12 cellular contexts compared by ENCODE assay signal in the genomic region with DNA sequence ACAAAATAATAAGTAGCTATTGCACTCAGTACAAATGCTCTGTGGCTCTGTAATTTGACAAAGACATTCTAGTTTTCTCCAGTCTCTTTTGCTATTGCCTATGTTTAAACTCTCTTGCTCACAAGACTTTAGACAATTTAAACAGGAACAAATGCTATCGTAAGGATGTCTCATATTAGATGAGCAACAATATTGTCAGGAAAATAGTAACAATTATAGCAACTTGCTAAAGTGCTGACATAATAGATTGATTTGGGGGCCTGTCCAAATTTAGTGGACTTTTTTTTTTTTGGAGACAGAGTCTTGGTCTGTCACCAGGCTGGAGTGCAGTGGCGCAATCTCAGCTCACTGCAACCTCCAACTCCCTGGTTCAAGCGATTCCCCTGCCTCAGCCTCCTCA.
"Had no signal": no experiment of that assay in that cellular context is flagged by ENCODE, and none has a peak within 500 bp of the region (broad histone marks: within the 10 kb centered on the region; RNA-seq: fewer than 3 reads in every experiment).

No MANE protein-coding gene starts in this region.

- H3K9me3 Mint-ChIP-seq: activated CD4-positive, alpha-beta memory T cell treated with anti-CD3 and anti-CD28 coated beads for 36 hours; activated T-cell treated with anti-CD3 and anti-CD28 coated beads, Interleukin-2, amount 50 U/mL, for 4 hours; neural crest cell had no signal

- DNase-seq: activated CD4-positive, alpha-beta memory T cell treated with anti-CD3 and anti-CD28 coated beads for 36 hours; activated CD4-positive, alpha-beta T cell treated with anti-CD3 and anti-CD28 coated beads for 1 hour; activated gamma-delta T cell treated with Interleukin-2 at 50 U/mL for 16 hours; activated T-cell treated with anti-CD3 and anti-CD28 coated beads, Interleukin-2, amount 50 U/mL, for 4 hours; aorta; cerebellar nuclear complex; effector CD8-positive, alpha-beta T cell; head of caudate nucleus; mesendoderm had no signal

- ATAC-seq: activated T-cell treated with anti-CD3 and anti-CD28 coated beads, Interleukin-2, amount 50 U/mL, for 4 hours; sciatic nerve had no signal

- H3K4me3 Mint-ChIP-seq: activated CD4-positive, alpha-beta memory T cell treated with anti-CD3 and anti-CD28 coated beads for 36 hours; activated T-cell treated with anti-CD3 and anti-CD28 coated beads, Interleukin-2, amount 50 U/mL, for 4 hours; neural crest cell had no signal

- H3K27ac Mint-ChIP-seq: activated CD4-positive, alpha-beta memory T cell treated with anti-CD3 and anti-CD28 coated beads for 36 hours had no signal

- FAIRE-seq: frontal cortex had no signal

- H3K27me3 Mint-ChIP-seq: activated CD4-positive, alpha-beta memory T cell treated with anti-CD3 and anti-CD28 coated beads for 36 hours had no signal
